18 cellular contexts compared by ENCODE assay signal in the genomic region with DNA sequence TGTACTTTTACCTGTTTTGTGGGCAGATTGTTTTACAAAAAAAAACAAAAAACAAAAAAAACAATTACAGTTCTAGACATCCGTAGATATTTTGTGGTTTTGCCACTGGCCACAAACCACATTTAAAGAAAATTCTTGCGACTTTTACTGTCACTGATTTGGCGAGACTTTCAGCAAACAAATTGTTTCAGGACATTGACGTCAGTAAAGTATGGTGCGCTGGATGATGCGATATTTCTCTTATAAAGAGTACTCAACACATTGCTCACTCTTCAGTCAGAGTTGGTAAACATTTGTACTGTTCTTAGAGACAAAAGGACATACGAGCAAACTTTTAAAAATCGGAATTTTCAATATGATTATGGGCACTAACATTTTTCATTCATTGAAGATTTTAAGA.
"Had no signal": no experiment of that assay in that cellular context is flagged by ENCODE, and none has a peak within 500 bp of the region (broad histone marks: within the 10 kb centered on the region; RNA-seq: fewer than 3 reads in every experiment).

No MANE protein-coding gene starts in this region.

- H3K4me3 ChIP-seq: cardiac muscle cell, esophagus squamous epithelium, hepatocyte, lung, sigmoid colon, stomach had no signal

- DNase-seq: activated B cell treated with CpG ODN at 0.5 μM for 24 hours; activated CD4-positive, alpha-beta T cell treated with anti-CD3 and anti-CD28 coated beads for 48 hours; activated CD8-positive, alpha-beta T cell treated with anti-CD3 and anti-CD28 coated beads for 36 hours; activated naive CD4-positive, alpha-beta T cell treated with Interleukin-2 at 50 U/mL for 16 hours; activated T-cell treated with anti-CD3 and anti-CD28 coated beads, Interleukin-2, amount 50 U/mL, for 1 hour; aorta; dermis blood vessel endothelial cell; effector memory CD4-positive, alpha-beta T cell; esophagus squamous epithelium; foreskin keratinocyte; midbrain; sigmoid colon; stimulated activated CD4-positive, alpha-beta T cell treated with anti-CD3 and anti-CD28 coated beads, Interleukin-4, amount 100 ng/mL, for 24 hours; stomach; T-helper 9 cell had no signal
